ENCODE assay signal across 8 cellular contexts in the genomic region with DNA sequence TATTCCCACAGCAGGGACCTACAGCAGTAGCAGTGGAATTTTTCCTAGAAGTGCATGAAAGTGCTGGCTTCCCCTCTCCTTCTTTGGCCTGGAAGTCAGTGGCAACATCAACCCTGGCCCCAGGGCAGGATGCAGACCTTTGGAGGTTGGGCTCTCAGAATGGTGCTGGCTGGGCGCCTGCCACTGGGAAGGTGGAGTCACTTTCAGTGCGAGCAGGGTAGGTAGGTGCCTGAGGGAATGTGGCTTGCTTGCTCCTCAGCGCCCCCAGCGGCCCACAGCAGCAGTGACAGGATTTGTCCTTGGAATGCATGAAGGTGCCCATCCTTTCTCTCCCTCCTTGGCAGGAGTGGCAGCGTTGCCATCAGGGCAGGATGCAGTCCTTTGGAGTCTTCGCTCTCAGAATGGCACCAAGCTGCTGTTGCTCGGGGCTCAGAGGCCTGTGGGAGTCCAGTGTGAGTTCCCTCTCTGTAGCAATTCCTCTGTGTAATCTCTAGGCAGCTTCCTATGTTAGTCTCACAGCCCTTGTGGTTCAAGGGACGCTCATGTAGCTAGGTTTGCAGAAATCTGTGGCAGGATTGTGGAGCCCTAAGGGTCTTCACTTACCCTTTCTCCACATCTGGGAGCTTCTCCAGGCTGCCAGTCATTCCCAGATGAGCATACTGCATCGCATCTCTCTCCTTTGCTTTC.
A peak's percentile ranks its signal among the peaks of the same experiment; 100 is the strongest.
DNase-seq lines count a peak whose midpoint lies in the region; ATAC-seq and TF ChIP-seq lines count a peak whose summit lies in the region.

No MANE protein-coding gene starts in this region.

- no peak overlapping the region for H3K9ac ChIP-seq in Karpas-422 (ENCODE audit: low read length)
- no peak overlapping the region for H3K9ac ChIP-seq in mesendoderm (ENCODE audit: low read length)

- no peaks in the 10 kb centered on the region for H3K79me1 ChIP-seq in mesendoderm (ENCODE audit: low read length)

- no peak overlapping the region for H2AFZ ChIP-seq in Karpas-422 (ENCODE audit: low read length)

- H3K27ac ChIP-seq in Karpas-422 (ENCODE audit: low read length) (no peak overlapping the region), mesendoderm (ENCODE audit: low read depth, low read length) (no peak overlapping the region), tibial artery (no peak overlapping the region)

- no peaks in the 10 kb centered on the region for H3K4me1 ChIP-seq in Karpas-422 (ENCODE audit: low read length)
- no peaks in the 10 kb centered on the region for H3K4me1 ChIP-seq in mesendoderm (ENCODE audit: control insufficient read depth, low read depth, low read length)
- no peaks in the 10 kb centered on the region for H3K4me1 ChIP-seq in tibial artery

- no CpG with 5 or more reads among the region's 9 CpGs for WGBS in mesendoderm (ENCODE audit: extremely low coverage, insufficient coverage, low lambda C conversion rate)

- no peak overlapping the region for H3K4ac ChIP-seq in mesendoderm (ENCODE audit: low read depth, low read length)

- H3K4me3 ChIP-seq in Karpas-422 (ENCODE audit: low read length) (no peak overlapping the region), astrocyte of the spinal cord (ENCODE audit: low read depth, low read length) (no peak overlapping the region), mesendoderm (ENCODE audit: low read length) (no peak overlapping the region), tibial artery (no peak overlapping the region)

- H2BK5ac ChIP-seq in mesendoderm (ENCODE audit: low read length) = no peak overlapping the region

- H3K9me3 ChIP-seq in Karpas-422 (ENCODE audit: low read length) = peaks cover 11% of the 10 kb centered on the region
- no peaks in the 10 kb centered on the region for H3K9me3 ChIP-seq in tibial artery

- no peak overlapping the region for H4K8ac ChIP-seq in mesendoderm (ENCODE audit: low read depth, low read length)

- TF ChIP-seq CTCF in astrocyte of the spinal cord (IDR thresholded peaks at IDR 0.05; ENCODE audit: low read depth, low read length) = peak; percentile 76
- TF ChIP-seq CTCF in tibial artery (IDR thresholded peaks at IDR 0.05) = no peak

- intact Hi-C loops in tibial artery (cut with DNase I; ENCODE audit: low total_unique reads) = no loop called here

- no peak overlapping the region for H3K56ac ChIP-seq in mesendoderm (ENCODE audit: low read length)

- H3K9me2 ChIP-seq in Karpas-422 (replicated peaks; ENCODE audit: insufficient read depth, low read length) = no peaks in the 10 kb centered on the region

- no peaks in the 10 kb centered on the region for H3K79me2 ChIP-seq in Karpas-422 (ENCODE audit: low read length)
- H3K79me2 ChIP-seq in mesendoderm (ENCODE audit: control insufficient read depth, insufficient read depth, low read length) = no peaks in the 10 kb centered on the region

- no peak overlapping the region for H3K4me2 ChIP-seq in Karpas-422 (ENCODE audit: low read depth, low read length, poor library complexity, severe bottlenecking)
- no peak overlapping the region for H3K4me2 ChIP-seq in mesendoderm (ENCODE audit: low read length)

- ATAC-seq in GM18870 (IDR thresholded peaks at IDR 0.05; ENCODE audit: unreplicated experiment) = no peak

- no peak overlapping the region for H3K18ac ChIP-seq in mesendoderm (ENCODE audit: low read length)

- H4K5ac ChIP-seq in mesendoderm (ENCODE audit: low read length) = no peak overlapping the region

- H2BK15ac ChIP-seq in mesendoderm (replicated peaks; ENCODE audit: low read depth) = no peak overlapping the region

- in situ Hi-C loops in astrocyte of the spinal cord (cut with HindIII; ENCODE audit: low sequenced_read_pairs) = no loop called here

- no peaks in the 10 kb centered on the region for H4K20me1 ChIP-seq in Karpas-422 (ENCODE audit: insufficient read depth, low read depth, low read length)

- peak; percentile 5 for DNase-seq in stimulated activated CD4-positive, alpha-beta T cell treated with anti-CD3 and anti-CD28 coated beads, Interleukin-15, amount 100 ng/mL, for 24 hours
- no peak for DNase-seq in stimulated activated CD4-positive, alpha-beta T cell treated with anti-CD3 and anti-CD28 coated beads, Interleukin-4, amount 100 ng/mL, for 24 hours
- DNase-seq in Karpas-422 = peak; percentile 55
- no peak for DNase-seq in astrocyte of the spinal cord (ENCODE audit: low read depth, low spot score)
- DNase-seq in mesendoderm = peak; percentile 95
- DNase-seq in activated naive CD4-positive, alpha-beta T cell treated with Interleukin-2 at 50 U/mL for 16 hours = no peak
- DNase-seq in tibial artery = no peak

- no peaks in the 10 kb centered on the region for H3K27me3 ChIP-seq in Karpas-422 (ENCODE audit: low read length)
- no peaks in the 10 kb centered on the region for H3K27me3 ChIP-seq in mesendoderm (ENCODE audit: insufficient read depth, low read length, poor library complexity)
- H3K27me3 ChIP-seq in tibial artery = no peaks in the 10 kb centered on the region

- H3K36me3 ChIP-seq in Karpas-422 (ENCODE audit: insufficient read depth, low read length) (no peaks in the 10 kb centered on the region), mesendoderm (ENCODE audit: control insufficient read depth, insufficient read depth, low read length) (no peaks in the 10 kb centered on the region), tibial artery (no peaks in the 10 kb centered on the region)

- H2AK5ac ChIP-seq in mesendoderm (ENCODE audit: low read length) = no peak overlapping the region

- H3K23ac ChIP-seq in mesendoderm (ENCODE audit: low read length) = no peak overlapping the region

- no peak overlapping the region for H2BK120ac ChIP-seq in mesendoderm (ENCODE audit: low read depth, low read length)

Comparison
In these comparisons a context has a peak if more than half of its experiments do, and no peak if none do; other contexts are left out.
1. DNase-seq: peak in stimulated activated CD4-positive, alpha-beta T cell treated with anti-CD3 and anti-CD28 coated beads, Interleukin-15, amount 100 ng/mL, for 24 hours (single experiment), Karpas-422 (single experiment) and mesendoderm (single experiment); none in stimulated activated CD4-positive, alpha-beta T cell treated with anti-CD3 and anti-CD28 coated beads, Interleukin-4, amount 100 ng/mL, for 24 hours (single experiment), astrocyte of the spinal cord (single experiment), activated naive CD4-positive, alpha-beta T cell treated with Interleukin-2 at 50 U/mL for 16 hours (single experiment) and tibial artery (0 of 2).